In the genomic region with DNA sequence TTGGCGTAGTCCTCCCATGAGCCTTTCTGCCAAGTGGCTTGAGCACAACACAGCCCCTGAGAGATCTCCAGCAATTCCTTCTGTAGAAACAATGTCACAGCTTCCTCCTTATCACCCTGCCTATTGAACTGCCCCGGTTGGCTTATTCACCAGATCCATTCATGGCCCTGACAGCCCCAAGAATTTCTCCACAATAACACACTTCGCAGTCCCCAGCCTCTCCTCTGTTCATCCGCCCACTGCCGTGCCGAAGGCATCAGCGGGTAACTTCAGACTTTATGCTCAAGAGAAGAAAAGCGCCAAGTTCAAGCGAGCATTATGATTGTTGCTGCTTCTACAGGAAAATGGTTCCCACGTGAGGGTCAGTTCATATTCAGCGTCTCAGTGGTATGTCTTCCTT, we compare ENCODE assay signal across 21 cellular contexts.
DNase-seq lines count a peak whose midpoint lies in the region; ATAC-seq and TF ChIP-seq lines count a peak whose summit lies in the region.
"Had no signal": no experiment of that assay in that cellular context is flagged by ENCODE, and none has a peak within 500 bp of the region (broad histone marks: within the 10 kb centered on the region; RNA-seq: fewer than 3 reads in every experiment).

No MANE protein-coding gene starts in this region.

- no peaks in the 10 kb centered on the region for H3K36me3 ChIP-seq in thyroid gland
- H3K36me3 ChIP-seq: BLaER1 had no signal

- ATAC-seq in right cardiac atrium (no peak), HG02885 (IDR thresholded peaks at IDR 0.05; ENCODE audit: poor library complexity, unreplicated experiment) (no peak), GM21381 (IDR thresholded peaks at IDR 0.05; ENCODE audit: unreplicated experiment) (no peak)
- ATAC-seq: GM12878, HCT116 had no signal

- DNase-seq in right cardiac atrium: peak in 1 of 3 donors; percentile 16
- no peak for DNase-seq in cardiac septum (ENCODE audit: low spot score)
- DNase-seq in thyroid gland: peak; percentile 14 to 29
- no peak for DNase-seq in NCI-H510A (lab: John Stamatoyannopoulos, UW)
- DNase-seq in NCI-H2196 (lab: John Stamatoyannopoulos, UW; ENCODE audit: unreplicated experiment): no peak
- DNase-seq: 8988T; CD4-positive, alpha-beta memory T cell; DMS 273 treated with DMSO at 0.1 percent for 48 hours; DMS53; DND-41; EL; GM23248; H7; HFFc6; IMR-90 had no signal

- H3K4me1 ChIP-seq in right cardiac atrium (ENCODE audit: control insufficient read depth, insufficient read depth, low read length) (peaks cover 9% of the 10 kb centered on the region), thyroid gland (peaks cover 39 to 63% of the 10 kb centered on the region in 2 donors)

- intact Hi-C loops in right cardiac atrium (cut with DNase I): no loop called here
- intact Hi-C loops in cardiac septum (cut with DNase I): no loop called here
- intact Hi-C loops in thyroid gland (cut with DNase I): no loop called here

- TF ChIP-seq POLR2A in thyroid gland (IDR thresholded peaks at IDR 0.05): no peak

- no peak overlapping the region for H3K4me3 ChIP-seq in right cardiac atrium (ENCODE audit: low read length)
- H3K4me3 ChIP-seq in thyroid gland (replicated peaks in 1 of 3): no peak overlapping the region
- H3K4me3 ChIP-seq: BLaER1, GM12878, GM23248 had no signal

- no peaks in the 10 kb centered on the region for H3K27me3 ChIP-seq in right cardiac atrium (ENCODE audit: control insufficient read depth, insufficient read depth)
- H3K27me3 ChIP-seq in layer of hippocampus (ENCODE audit: control insufficient read depth, insufficient read depth, low read length): no peaks in the 10 kb centered on the region
- no peaks in the 10 kb centered on the region for H3K27me3 ChIP-seq in thyroid gland
- H3K27me3 ChIP-seq: BLaER1 had no signal

- H3K27ac ChIP-seq in right cardiac atrium (ENCODE audit: low read length) (peak overlapping the region; percentile 86), layer of hippocampus (ENCODE audit: low read depth, low read length) (peak overlapping the region; percentile 16), thyroid gland (peak overlapping the region; percentile 30 to 75 (median 69))
- H3K27ac ChIP-seq: BLaER1, GM23248 had no signal

- H3K9me3 ChIP-seq in right cardiac atrium (ENCODE audit: control insufficient read depth, low read length) (no peaks in the 10 kb centered on the region), thyroid gland (no peaks in the 10 kb centered on the region)

- no peak for TF ChIP-seq CTCF in thyroid gland (IDR thresholded peaks at IDR 0.05)

- WGBS in right cardiac atrium: 93% methylated on average over 11 of the region's 11 CpGs
- 68 to 85% methylated on average over 11 of the region's 11 CpGs for WGBS in thyroid gland, 2 donors

Comparison
In these comparisons a context has a peak if more than half of its experiments do, and no peak if none do; other contexts are left out.
1. DNase-seq: peak in thyroid gland (2 of 2); none in cardiac septum (single experiment), NCI-H510A (single experiment) and NCI-H2196 (single experiment).
2. H3K27ac ChIP-seq: peak in every context shown above with its lines; median percentile 86 in right cardiac atrium; 69 in thyroid gland; 16 in layer of hippocampus.